In the genomic region with DNA sequence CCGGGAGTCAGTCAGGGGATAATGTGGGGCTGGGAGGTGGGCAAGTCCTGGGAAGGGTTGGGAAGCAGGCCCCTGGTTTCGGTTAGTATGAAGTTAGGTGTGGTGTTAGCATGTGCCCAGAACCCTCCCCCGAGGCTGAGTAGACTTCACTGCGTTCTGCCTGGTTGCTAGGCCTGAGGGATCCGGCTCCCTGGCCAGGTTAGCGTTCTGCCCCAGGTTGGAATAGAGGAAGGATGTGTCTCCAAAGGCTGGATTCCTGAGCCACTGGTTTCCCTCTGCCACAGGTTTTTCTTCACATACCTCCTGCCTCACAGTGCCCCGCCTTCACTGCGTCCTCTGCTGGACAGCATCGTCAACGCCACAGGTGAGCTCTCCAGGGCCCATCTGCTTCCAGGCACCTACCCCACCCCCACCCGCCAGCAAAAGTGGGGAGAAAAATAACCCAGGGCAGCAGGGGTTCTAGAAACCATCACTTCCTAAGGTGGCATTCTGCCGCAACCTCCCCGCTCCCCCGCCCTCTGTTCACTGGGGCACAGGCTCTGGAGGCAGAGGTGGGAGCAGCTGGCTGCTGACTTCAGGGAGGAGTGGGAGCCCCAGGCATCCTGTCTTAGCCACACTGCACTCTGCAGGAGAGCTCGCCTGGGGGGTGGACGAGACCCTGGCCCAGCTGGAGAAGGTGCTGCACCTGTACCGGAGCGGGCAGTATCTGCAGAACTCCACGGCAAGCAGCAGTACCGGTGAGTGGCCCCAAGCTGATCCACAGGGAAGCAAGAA, we compare ENCODE assay signal across 1 cellular context.
TF ChIP-seq lines count a peak whose summit lies in the region.

No MANE protein-coding gene starts in this region.

TF ChIP-seq in GM23338, 12 proteins besides CTCF, POLR2A, EP300 and RAD21:
- TF ChIP-seq POLR2AphosphoS5 (IDR thresholded peaks at IDR 0.05; ENCODE audit: low read depth) (no peak), EZH2 (IDR thresholded peaks at IDR 0.05; ENCODE audit: low read depth, unreplicated experiment) (no peak), STAT1 (IDR thresholded peaks at IDR 0.05; ENCODE audit: unreplicated experiment) (no peak), CREB1 (CRISPR knock-in tag; IDR thresholded peaks at IDR 0.05; ENCODE audit: low read depth) (no peak), EZH2phosphoT487 (IDR thresholded peaks at IDR 0.05; ENCODE audit: unreplicated experiment) (no peak), NANOG (IDR thresholded peaks at IDR 0.05; ENCODE audit: borderline replicate concordance) (no peak), ZNF114 (CRISPR knock-in tag; IDR thresholded peaks at IDR 0.05) (no peak), JUNB (IDR thresholded peaks at IDR 0.05; ENCODE audit: unreplicated experiment) (no peak), ZNF331 (CRISPR knock-in tag; IDR thresholded peaks at IDR 0.05; ENCODE audit: low read depth) (no peak)
- TF ChIP-seq, protein P1, sequence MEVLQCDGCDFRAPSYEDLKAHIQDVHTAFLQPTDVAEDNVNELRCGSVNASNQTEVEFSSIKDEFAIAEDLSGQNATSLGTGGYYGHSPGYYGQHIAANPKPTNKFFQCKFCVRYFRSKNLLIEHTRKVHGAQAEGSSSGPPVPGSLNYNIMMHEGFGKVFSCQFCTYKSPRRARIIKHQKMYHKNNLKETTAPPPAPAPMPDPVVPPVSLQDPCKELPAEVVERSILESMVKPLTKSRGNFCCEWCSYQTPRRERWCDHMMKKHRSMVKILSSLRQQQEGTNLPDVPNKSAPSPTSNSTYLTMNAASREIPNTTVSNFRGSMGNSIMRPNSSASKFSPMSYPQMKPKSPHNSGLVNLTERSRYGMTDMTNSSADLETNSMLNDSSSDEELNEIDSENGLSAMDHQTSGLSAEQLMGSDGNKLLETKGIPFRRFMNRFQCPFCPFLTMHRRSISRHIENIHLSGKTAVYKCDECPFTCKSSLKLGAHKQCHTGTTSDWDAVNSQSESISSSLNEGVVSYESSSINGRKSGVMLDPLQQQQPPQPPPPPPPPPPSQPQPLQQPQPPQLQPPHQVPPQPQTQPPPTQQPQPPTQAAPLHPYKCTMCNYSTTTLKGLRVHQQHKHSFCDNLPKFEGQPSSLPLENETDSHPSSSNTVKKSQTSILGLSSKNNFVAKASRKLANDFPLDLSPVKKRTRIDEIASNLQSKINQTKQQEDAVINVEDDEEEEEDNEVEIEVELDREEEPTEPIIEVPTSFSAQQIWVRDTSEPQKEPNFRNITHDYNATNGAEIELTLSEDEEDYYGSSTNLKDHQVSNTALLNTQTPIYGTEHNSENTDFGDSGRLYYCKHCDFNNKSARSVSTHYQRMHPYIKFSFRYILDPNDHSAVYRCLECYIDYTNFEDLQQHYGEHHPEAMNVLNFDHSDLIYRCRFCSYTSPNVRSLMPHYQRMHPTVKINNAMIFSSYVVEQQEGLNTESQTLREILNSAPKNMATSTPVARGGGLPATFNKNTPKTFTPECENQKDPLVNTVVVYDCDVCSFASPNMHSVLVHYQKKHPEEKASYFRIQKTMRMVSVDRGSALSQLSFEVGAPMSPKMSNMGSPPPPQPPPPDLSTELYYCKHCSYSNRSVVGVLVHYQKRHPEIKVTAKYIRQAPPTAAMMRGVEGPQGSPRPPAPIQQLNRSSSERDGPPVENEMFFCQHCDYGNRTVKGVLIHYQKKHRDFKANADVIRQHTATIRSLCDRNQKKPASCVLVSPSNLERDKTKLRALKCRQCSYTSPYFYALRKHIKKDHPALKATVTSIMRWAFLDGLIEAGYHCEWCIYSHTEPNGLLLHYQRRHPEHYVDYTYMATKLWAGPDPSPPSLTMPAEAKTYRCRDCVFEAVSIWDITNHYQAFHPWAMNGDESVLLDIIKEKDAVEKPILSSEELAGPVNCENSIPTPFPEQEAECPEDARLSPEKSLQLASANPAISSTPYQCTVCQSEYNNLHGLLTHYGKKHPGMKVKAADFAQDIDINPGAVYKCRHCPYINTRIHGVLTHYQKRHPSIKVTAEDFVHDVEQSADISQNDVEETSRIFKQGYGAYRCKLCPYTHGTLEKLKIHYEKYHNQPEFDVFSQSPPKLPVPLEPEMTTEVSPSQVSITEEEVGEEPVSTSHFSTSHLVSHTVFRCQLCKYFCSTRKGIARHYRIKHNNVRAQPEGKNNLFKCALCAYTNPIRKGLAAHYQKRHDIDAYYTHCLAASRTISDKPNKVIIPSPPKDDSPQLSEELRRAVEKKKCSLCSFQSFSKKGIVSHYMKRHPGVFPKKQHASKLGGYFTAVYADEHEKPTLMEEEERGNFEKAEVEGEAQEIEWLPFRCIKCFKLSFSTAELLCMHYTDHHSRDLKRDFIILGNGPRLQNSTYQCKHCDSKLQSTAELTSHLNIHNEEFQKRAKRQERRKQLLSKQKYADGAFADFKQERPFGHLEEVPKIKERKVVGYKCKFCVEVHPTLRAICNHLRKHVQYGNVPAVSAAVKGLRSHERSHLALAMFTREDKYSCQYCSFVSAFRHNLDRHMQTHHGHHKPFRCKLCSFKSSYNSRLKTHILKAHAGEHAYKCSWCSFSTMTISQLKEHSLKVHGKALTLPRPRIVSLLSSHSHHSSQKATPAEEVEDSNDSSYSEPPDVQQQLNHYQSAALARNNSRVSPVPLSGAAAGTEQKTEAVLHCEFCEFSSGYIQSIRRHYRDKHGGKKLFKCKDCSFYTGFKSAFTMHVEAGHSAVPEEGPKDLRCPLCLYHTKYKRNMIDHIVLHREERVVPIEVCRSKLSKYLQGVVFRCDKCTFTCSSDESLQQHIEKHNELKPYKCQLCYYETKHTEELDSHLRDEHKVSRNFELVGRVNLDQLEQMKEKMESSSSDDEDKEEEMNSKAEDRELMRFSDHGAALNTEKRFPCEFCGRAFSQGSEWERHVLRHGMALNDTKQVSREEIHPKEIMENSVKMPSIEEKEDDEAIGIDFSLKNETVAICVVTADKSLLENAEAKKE (CRISPR knock-in tag; IDR thresholded peaks at IDR 0.05): no peak
- TF ChIP-seq, protein P2, sequence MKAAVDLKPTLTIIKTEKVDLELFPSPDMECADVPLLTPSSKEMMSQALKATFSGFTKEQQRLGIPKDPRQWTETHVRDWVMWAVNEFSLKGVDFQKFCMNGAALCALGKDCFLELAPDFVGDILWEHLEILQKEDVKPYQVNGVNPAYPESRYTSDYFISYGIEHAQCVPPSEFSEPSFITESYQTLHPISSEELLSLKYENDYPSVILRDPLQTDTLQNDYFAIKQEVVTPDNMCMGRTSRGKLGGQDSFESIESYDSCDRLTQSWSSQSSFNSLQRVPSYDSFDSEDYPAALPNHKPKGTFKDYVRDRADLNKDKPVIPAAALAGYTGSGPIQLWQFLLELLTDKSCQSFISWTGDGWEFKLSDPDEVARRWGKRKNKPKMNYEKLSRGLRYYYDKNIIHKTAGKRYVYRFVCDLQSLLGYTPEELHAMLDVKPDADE (IDR thresholded peaks at IDR 0.05): no peak
- TF ChIP-seq, protein P3, sequence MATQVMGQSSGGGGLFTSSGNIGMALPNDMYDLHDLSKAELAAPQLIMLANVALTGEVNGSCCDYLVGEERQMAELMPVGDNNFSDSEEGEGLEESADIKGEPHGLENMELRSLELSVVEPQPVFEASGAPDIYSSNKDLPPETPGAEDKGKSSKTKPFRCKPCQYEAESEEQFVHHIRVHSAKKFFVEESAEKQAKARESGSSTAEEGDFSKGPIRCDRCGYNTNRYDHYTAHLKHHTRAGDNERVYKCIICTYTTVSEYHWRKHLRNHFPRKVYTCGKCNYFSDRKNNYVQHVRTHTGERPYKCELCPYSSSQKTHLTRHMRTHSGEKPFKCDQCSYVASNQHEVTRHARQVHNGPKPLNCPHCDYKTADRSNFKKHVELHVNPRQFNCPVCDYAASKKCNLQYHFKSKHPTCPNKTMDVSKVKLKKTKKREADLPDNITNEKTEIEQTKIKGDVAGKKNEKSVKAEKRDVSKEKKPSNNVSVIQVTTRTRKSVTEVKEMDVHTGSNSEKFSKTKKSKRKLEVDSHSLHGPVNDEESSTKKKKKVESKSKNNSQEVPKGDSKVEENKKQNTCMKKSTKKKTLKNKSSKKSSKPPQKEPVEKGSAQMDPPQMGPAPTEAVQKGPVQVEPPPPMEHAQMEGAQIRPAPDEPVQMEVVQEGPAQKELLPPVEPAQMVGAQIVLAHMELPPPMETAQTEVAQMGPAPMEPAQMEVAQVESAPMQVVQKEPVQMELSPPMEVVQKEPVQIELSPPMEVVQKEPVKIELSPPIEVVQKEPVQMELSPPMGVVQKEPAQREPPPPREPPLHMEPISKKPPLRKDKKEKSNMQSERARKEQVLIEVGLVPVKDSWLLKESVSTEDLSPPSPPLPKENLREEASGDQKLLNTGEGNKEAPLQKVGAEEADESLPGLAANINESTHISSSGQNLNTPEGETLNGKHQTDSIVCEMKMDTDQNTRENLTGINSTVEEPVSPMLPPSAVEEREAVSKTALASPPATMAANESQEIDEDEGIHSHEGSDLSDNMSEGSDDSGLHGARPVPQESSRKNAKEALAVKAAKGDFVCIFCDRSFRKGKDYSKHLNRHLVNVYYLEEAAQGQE (IDR thresholded peaks at IDR 0.05; ENCODE audit: unreplicated experiment): no peak
